Comparison of ENCODE assay signal across 9 cellular contexts in genomic region chr19:35318679-35319448, GRCh38. TPM values are rescaled to one million over a fixed set of nuclear protein-coding genes. Genes with fewer than 3 reads are reported as not detected.
DNase-seq lines count a peak whose midpoint lies in the region; ATAC-seq and TF ChIP-seq lines count a peak whose summit lies in the region.
"Had no signal": no experiment of that assay in that cellular context is flagged by ENCODE, and none has a peak within 500 bp of the region (broad histone marks: within the 10 kb centered on the region; RNA-seq: fewer than 3 reads in every experiment).

No MANE protein-coding gene starts in this region.

- peaks cover 11% of the 10 kb centered on the region for H3K4me1 ChIP-seq in ovary (ENCODE audit: insufficient read depth)

- peak overlapping the region in 1 of 2 donors; percentile 26 for H3K27ac ChIP-seq in ovary
- H3K27ac ChIP-seq: neutrophil had no signal

- ATAC-seq in GM19023 (IDR thresholded peaks at IDR 0.05; ENCODE audit: unreplicated experiment) = no peak

- DNase-seq in GM04504 (ENCODE audit: low read depth) = peak; percentile 79
- peak; percentile 51 for DNase-seq in RKO (ENCODE audit: low spot score)
- peak; percentile 13 for DNase-seq in fibroblast of peridontal ligament (ENCODE audit: extremely low read depth)
- DNase-seq in ovary = peak in 4 of 5 donors; percentile 58 to 65 (median 62)
- DNase-seq in NCI-H345 (lab: John Stamatoyannopoulos, UW) = no peak
- no peak for DNase-seq in D341Med (ENCODE audit: low spot score)
- DNase-seq in NCI-H82 (lab: John Stamatoyannopoulos, UW) = no peak

- H3K4me3 ChIP-seq in ovary = no peak overlapping the region

- intact Hi-C loops in ovary (cut with DNase I) = no loop called here

- H3K9me3 ChIP-seq in ovary = no peaks in the 10 kb centered on the region
- H3K9me3 ChIP-seq: neutrophil had no signal

- 53 to 63% (median 58%) methylated on average over 16 of the region's 16 CpGs for WGBS in ovary, 3 donors

- no peak for TF ChIP-seq CTCF in ovary (IDR thresholded peaks at IDR 0.05)

- no peak for TF ChIP-seq EP300 in ovary (IDR thresholded peaks at IDR 0.05)

- no peak for TF ChIP-seq POLR2A in ovary (IDR thresholded peaks at IDR 0.05)

- H3K36me3 ChIP-seq in ovary = no peaks in the 10 kb centered on the region
- H3K36me3 ChIP-seq: neutrophil had no signal

- H3K27me3 ChIP-seq in ovary = no peaks in the 10 kb centered on the region
- H3K27me3 ChIP-seq: neutrophil had no signal

RNA-seq across cellular contexts. Expression of gene CD22, which starts 10.1 kb away (rescaled TPM):
- 100 to 1,000 TPM in 5 of 7 donors, 10 to 100 TPM in 2; 54.2 to 264 (median 137) TPM for total RNA-seq in ovary
- 10 to 100 TPM; 79.4 to 94.2 TPM for polyA plus RNA-seq in ovary

RNA-seq across cellular contexts. Expression of gene MAG, which starts 26.9 kb away (rescaled TPM):
- total RNA-seq in ovary = 100 to 1,000 TPM in 3 of 7 donors, 10 to 100 TPM in 4; 58.0 to 146 (median 94.2) TPM
- polyA plus RNA-seq in ovary = 100 to 1,000 TPM in 1 of 2 donors, 1 to 10 TPM in 1; 1.1 to 106 TPM

RNA-seq across cellular contexts. Expression of gene FFAR1, which starts 28.8 kb away (rescaled TPM):
- total RNA-seq in ovary = 1 to 10 TPM in 5 of 7 donors, under 1 TPM in 2; 0.11 to 5.0 (median 1.8) TPM
- under 1 TPM; 0.32 to 0.67 TPM for polyA plus RNA-seq in ovary

RNA-seq across cellular contexts. Expression of gene HAMP, which starts 36.5 kb away (rescaled TPM):
- 1 to 10 TPM in 3 of 7 donors, under 1 TPM in 2, not detected in 2; 0.43 to 4.0 (median 1.3) TPM for total RNA-seq in ovary
- 1 to 10 TPM in 1 of 2 donors, not detected in 1; 1.1 TPM for polyA plus RNA-seq in ovary

RNA-seq across cellular contexts. Expression of gene FFAR3, which starts 39.4 kb away (rescaled TPM):
- under 1 TPM in 4 of 7 donors, not detected in 3; 0.15 to 0.43 (median 0.21) TPM for total RNA-seq in ovary
- under 1 TPM in 1 of 2 donors, not detected in 1; 0.12 TPM for polyA plus RNA-seq in ovary

Comparison
In these comparisons a context has a peak if more than half of its experiments do, and no peak if none do; other contexts are left out.
1. DNase-seq: peak in GM04504 (single experiment), RKO (single experiment), fibroblast of peridontal ligament (single experiment) and ovary (4 of 5); none in NCI-H345 (single experiment), D341Med (single experiment) and NCI-H82 (single experiment).